Comparison of ENCODE assay signal across 14 cellular contexts in genomic region chr10:96075977-96076376, GRCh38.
DNase-seq lines count a peak whose midpoint lies in the region; TF ChIP-seq lines count a peak whose summit lies in the region.
"Had no signal": no experiment of that assay in that cellular context is flagged by ENCODE, and none has a peak within 500 bp of the region (broad histone marks: within the 10 kb centered on the region; RNA-seq: fewer than 3 reads in every experiment).

No MANE protein-coding gene starts in this region.

- no peak overlapping the region for H3K4me3 ChIP-seq in HEK293 (ENCODE audit: low read depth, low read length)
- H3K4me3 ChIP-seq: GM23248 had no signal

- POLR2A ChIA-PET in HEK293 (lab: Yijun Ruan, JAX), result interaction anchor here (1.8 kb wide), 1 partner anchor 54 kb away, joined by 6 read pairs; the partner anchor contains the start of gene ZNF518A

- H3K9me3 ChIP-seq in HEK293 (ENCODE audit: control insufficient read depth, insufficient read depth, low read depth, low read length), result no peaks in the 10 kb centered on the region

- DNase-seq in NCI-H82 (lab: John Stamatoyannopoulos, UW) (peak; percentile 7), NCI-H82 treated with DMSO at 0.1 percent for 48 hours (lab: John Stamatoyannopoulos, UW; ENCODE audit: unreplicated experiment) (no peak), NCI-H69 (lab: John Stamatoyannopoulos, UW) (peak; percentile 6), DMS53 (lab: John Stamatoyannopoulos, UW) (no peak)
- no peak for DNase-seq in stimulated activated CD8-positive, alpha-beta memory T cell treated with anti-CD3 and anti-CD28 coated beads, Interleukin-4, amount 100 ng/mL, for 48 hours
- DNase-seq: ACHN; AML-193; CD4-positive, alpha-beta memory T cell; GM23248; HCEC 1CT; HFFc6 had no signal

- H3K4me1 ChIP-seq in HEK293 (ENCODE audit: control insufficient read depth, insufficient read depth, low read length), result peaks cover 3% of the 10 kb centered on the region

- no peak for TF ChIP-seq CTCF in HEK293 (tag by site-specific recombination; IDR thresholded peaks at IDR 0.05)

- H3K27ac ChIP-seq in HEK293 (ENCODE audit: extremely low read depth, low read depth, low read length), result no peak overlapping the region
- H3K27ac ChIP-seq: C4-2B, GM23248, KMS-11 had no signal

- no peaks in the 10 kb centered on the region for H3K36me3 ChIP-seq in HEK293 (ENCODE audit: control insufficient read depth in 2 of 2, insufficient read depth in 1 of 2, low read length in 2 of 2)

- CTCF ChIA-PET in HEK293 (lab: Yijun Ruan, JAX), result interaction anchor here (0.9 to 2.3 kb wide), 2 partner anchors 59 to 154 kb away, joined by 5 to 9 read pairs; no protein-coding TSS in a partner anchor

TF ChIP-seq in HEK293, 187 proteins besides CTCF, POLR2A, EP300 and RAD21:
- TF ChIP-seq ZNF23 (tag by site-specific recombination; IDR thresholded peaks at IDR 0.05; ENCODE audit: borderline replicate concordance), result no peak
- TF ChIP-seq ZNF350 (tag by site-specific recombination; IDR thresholded peaks at IDR 0.05), result peak; percentile 49; the same call in 1 of the 2 replicates
- no peak for TF ChIP-seq ZBTB11 (tag by site-specific recombination; conservative IDR thresholded peaks at IDR 0.05; ENCODE audit: low read depth)
- TF ChIP-seq ZBTB44 (tag by site-specific recombination; IDR thresholded peaks at IDR 0.05), result peak; percentile 44; the same call in 1 of the 2 replicates
- TF ChIP-seq, protein P1, sequence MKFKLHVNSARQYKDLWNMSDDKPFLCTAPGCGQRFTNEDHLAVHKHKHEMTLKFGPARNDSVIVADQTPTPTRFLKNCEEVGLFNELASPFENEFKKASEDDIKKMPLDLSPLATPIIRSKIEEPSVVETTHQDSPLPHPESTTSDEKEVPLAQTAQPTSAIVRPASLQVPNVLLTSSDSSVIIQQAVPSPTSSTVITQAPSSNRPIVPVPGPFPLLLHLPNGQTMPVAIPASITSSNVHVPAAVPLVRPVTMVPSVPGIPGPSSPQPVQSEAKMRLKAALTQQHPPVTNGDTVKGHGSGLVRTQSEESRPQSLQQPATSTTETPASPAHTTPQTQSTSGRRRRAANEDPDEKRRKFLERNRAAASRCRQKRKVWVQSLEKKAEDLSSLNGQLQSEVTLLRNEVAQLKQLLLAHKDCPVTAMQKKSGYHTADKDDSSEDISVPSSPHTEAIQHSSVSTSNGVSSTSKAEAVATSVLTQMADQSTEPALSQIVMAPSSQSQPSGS (tag by site-specific recombination; IDR thresholded peaks at IDR 0.05; ENCODE audit: low read depth), result no peak
- TF ChIP-seq ZNF776 (tag by site-specific recombination; IDR thresholded peaks at IDR 0.05; ENCODE audit: borderline replicate concordance), result 0 out of 2 replicates have a peak, but pooled peaks have one; percentile 56
- TF ChIP-seq ZNF585B (tag by site-specific recombination; IDR thresholded peaks at IDR 0.05), result no peak
- no peak for TF ChIP-seq ZNF670 (tag by site-specific recombination; IDR thresholded peaks at IDR 0.05; ENCODE audit: low read depth)
- TF ChIP-seq ZNF560 (tag by site-specific recombination; IDR thresholded peaks at IDR 0.05; ENCODE audit: borderline replicate concordance), result no peak
- no peak for TF ChIP-seq ZNF514 (tag by site-specific recombination; IDR thresholded peaks at IDR 0.05)

Comparison
In these comparisons a context has a peak if more than half of its experiments do, and no peak if none do; other contexts are left out.
1. DNase-seq: peak in NCI-H82 (single experiment) and NCI-H69 (single experiment); none in NCI-H82 treated with DMSO at 0.1 percent for 48 hours (single experiment), DMS53 (single experiment) and stimulated activated CD8-positive, alpha-beta memory T cell treated with anti-CD3 and anti-CD28 coated beads, Interleukin-4, amount 100 ng/mL, for 48 hours (single experiment).